In the genomic region with DNA sequence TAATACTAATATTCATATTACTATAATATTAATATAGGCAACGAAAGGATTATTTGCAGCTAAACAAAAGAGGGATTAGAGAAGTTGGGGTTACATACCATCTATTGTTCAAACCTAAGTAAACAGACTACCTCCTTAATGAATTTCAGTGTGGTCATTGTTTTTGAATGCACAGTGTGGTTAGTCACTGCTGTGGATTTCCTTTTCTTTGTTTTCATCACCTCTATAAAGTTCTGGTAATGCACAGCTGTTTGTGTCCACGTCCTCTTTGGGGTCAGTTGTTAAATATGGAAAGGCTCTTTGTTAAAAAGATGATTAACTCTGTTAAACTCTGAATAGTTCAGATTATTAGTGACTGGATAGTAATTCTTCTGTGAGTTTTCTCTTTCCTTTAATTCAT, we compare ENCODE assay signal across 13 cellular contexts.
A peak's percentile ranks its signal among the peaks of the same experiment; 100 is the strongest.
DNase-seq lines count a peak whose midpoint lies in the region; ATAC-seq and TF ChIP-seq lines count a peak whose summit lies in the region.
"Had no signal": no experiment of that assay in that cellular context is flagged by ENCODE, and none has a peak within 500 bp of the region (broad histone marks: within the 10 kb centered on the region; RNA-seq: fewer than 3 reads in every experiment).

No MANE protein-coding gene starts in this region.

- peaks cover 36% of the 10 kb centered on the region for H3K4me1 Mint-ChIP-seq in activated T-cell treated with anti-CD3 and anti-CD28 coated beads, Interleukin-2, amount 50 U/mL, for 72 hours (ENCODE audit: low read depth)

- DNase-seq in activated T-cell treated with anti-CD3 and anti-CD28 coated beads, Interleukin-2, amount 50 U/mL, for 72 hours: no peak
- DNase-seq in activated T-cell treated with anti-CD3 and anti-CD28 coated beads, Interleukin-2, amount 50 U/mL, for 48 hours: no peak
- DNase-seq in SJCRH30 (peak; percentile 19 to 70), retinal pigment epithelial cell (ENCODE audit: low read depth) (peak; percentile 10), NCI-H82 (lab: John Stamatoyannopoulos, UW) (no peak)
- DNase-seq: activated CD8-positive, alpha-beta memory T cell treated with anti-CD3 and anti-CD28 coated beads, Interleukin-2, amount 50 U/mL, for 4 hours; effector memory CD4-positive, alpha-beta T cell; NCI-H1436 treated with DMSO at 0.1 percent for 48 hours; SIG-M5; stimulated activated CD4-positive, alpha-beta T cell treated with anti-CD3 and anti-CD28 coated beads, Interleukin-4, amount 100 ng/mL, for 1 hour had no signal

- no peaks in the 10 kb centered on the region for H3K36me3 ChIP-seq in SJCRH30

- TF ChIP-seq CTCF in retinal pigment epithelial cell (conservative IDR thresholded peaks at IDR 0.05; ENCODE audit: low read depth, low read length): no peak

- no peaks in the 10 kb centered on the region for H3K27me3 ChIP-seq in SJCRH30

- peak overlapping the region; percentile 49 to 84 for H3K4me3 Mint-ChIP-seq in activated T-cell treated with anti-CD3 and anti-CD28 coated beads, Interleukin-2, amount 50 U/mL, for 72 hours

- H3K27ac Mint-ChIP-seq in activated T-cell treated with anti-CD3 and anti-CD28 coated beads, Interleukin-2, amount 50 U/mL, for 72 hours: no peak overlapping the region

- H3K9me3 Mint-ChIP-seq in activated T-cell treated with anti-CD3 and anti-CD28 coated beads, Interleukin-2, amount 50 U/mL, for 72 hours: no peaks in the 10 kb centered on the region

- H3K36me3 Mint-ChIP-seq in activated T-cell treated with anti-CD3 and anti-CD28 coated beads, Interleukin-2, amount 50 U/mL, for 72 hours (ENCODE audit: insufficient read depth in 2 of 2): no peaks in the 10 kb centered on the region

- no peaks in the 10 kb centered on the region for H3K9me3 ChIP-seq in SJCRH30 (replicated peaks)

- peaks cover 34% of the 10 kb centered on the region for H3K27me3 Mint-ChIP-seq in activated T-cell treated with anti-CD3 and anti-CD28 coated beads, Interleukin-2, amount 50 U/mL, for 72 hours (ENCODE audit: low read depth)

- peak overlapping the region; percentile 45 for H3K4me3 ChIP-seq in SJCRH30
- no peak overlapping the region for H3K4me3 ChIP-seq in retinal pigment epithelial cell (ENCODE audit: low read length)

- H3K4me1 ChIP-seq in SJCRH30: peaks cover 13% of the 10 kb centered on the region

- no peak for ATAC-seq in activated T-cell treated with anti-CD3 and anti-CD28 coated beads, Interleukin-2, amount 50 U/mL, for 72 hours (replicated peaks in 1 of 2)
- ATAC-seq in esophagus mucosa (peak; percentile 58), GM21423 (IDR thresholded peaks at IDR 0.05; ENCODE audit: unreplicated experiment) (no peak), HG02970 (IDR thresholded peaks at IDR 0.05; ENCODE audit: low FRiP score, unreplicated experiment) (no peak)

- peak overlapping the region; percentile 88 for H3K27ac ChIP-seq in SJCRH30

Comparison
In these comparisons a context has a peak if more than half of its experiments do, and no peak if none do; other contexts are left out.
1. DNase-seq: peak in SJCRH30 (2 of 2) and retinal pigment epithelial cell (single experiment); none in activated T-cell treated with anti-CD3 and anti-CD28 coated beads, Interleukin-2, amount 50 U/mL, for 72 hours (0 of 2), activated T-cell treated with anti-CD3 and anti-CD28 coated beads, Interleukin-2, amount 50 U/mL, for 48 hours (0 of 2) and NCI-H82 (single experiment).